In the genomic region with DNA sequence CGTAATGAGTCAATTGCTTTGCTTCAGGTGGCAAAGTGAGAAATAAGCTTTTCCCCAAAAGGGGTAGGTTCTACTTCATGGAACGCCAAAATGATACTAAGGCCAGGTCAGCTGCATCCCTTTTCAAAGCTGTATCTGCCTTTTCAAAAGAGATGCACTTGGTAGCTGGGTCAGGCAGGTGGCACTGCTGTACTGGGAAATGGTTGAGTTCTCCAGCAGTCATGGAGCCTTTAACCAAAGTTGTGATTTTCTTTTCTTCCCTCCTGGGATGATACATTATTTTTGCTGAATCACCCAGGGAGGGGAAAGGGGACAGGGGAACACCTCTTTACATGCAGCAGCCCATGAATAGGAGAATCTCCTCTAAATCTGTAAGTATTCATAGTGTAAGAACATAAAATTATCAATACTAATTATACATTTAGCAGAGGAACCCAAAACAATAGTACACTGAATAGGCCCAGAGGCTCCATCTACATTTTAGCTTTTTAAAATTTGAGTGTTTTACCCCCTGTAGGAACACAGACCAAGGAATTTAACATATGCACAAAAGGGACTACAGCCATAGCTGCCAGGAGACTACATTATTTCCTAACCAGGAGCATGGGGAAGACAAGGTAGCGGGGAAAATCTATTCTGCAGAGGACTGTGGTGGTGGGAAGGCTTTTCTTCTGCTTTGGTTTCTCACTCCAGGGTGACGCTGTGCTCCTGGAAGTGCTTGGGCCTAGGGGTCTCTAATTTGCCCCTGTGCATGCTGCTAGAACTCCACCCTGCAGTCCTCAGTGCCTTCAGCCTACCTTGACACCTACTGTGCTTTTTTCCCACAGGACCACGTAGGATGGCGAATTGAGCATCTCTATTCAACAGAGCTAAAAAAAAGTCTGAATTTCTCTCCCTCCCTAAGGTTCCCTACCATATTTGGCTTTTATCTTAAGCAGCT, we compare ENCODE assay signal across 9 cellular contexts. TPM values are rescaled to one million over a fixed set of nuclear protein-coding genes. Genes with fewer than 3 reads are reported as not detected.
DNase-seq lines count a peak whose midpoint lies in the region; ATAC-seq and TF ChIP-seq lines count a peak whose summit lies in the region.
"Had no signal": no experiment of that assay in that cellular context is flagged by ENCODE, and none has a peak within 500 bp of the region (broad histone marks: within the 10 kb centered on the region; RNA-seq: fewer than 3 reads in every experiment).

No MANE protein-coding gene starts in this region.

- H3K27ac Mint-ChIP-seq in activated naive CD4-positive, alpha-beta T cell treated with anti-CD3 and anti-CD28 coated beads, Interleukin-2, amount 10 ng/mL, durations not matched to agents 7 days and 5 days: no peak overlapping the region
- H3K27ac Mint-ChIP-seq in osteocyte (ENCODE audit: unreplicated experiment): peak overlapping the region; percentile 56
- H3K27ac Mint-ChIP-seq: dendritic cell treated with granulocyte-macrophage colony-stimulating factor and Interleukin-4, amounts not matched to agents 40 ng/mL and 50 ng/mL, for 4 days had no signal

- CTCF ChIA-PET in GM10248 (lab: Yijun Ruan, JAX): interaction anchor here (0.7 to 2.8 kb wide), 23 partner anchors 9 to 683 kb away, joined by 3 to 32 read pairs (median 4); no protein-coding TSS in a partner anchor
- CTCF ChIA-PET in activated naive CD4-positive, alpha-beta T cell treated with anti-CD3 and anti-CD28 coated beads, Interleukin-2, amount 10 ng/mL, durations not matched to agents 7 days and 5 days (lab: Charles Lee): interaction anchor here (0.6 to 3.5 kb wide), 27 partner anchors 9 to 421 kb away, joined by 3 to 71 read pairs (median 4); partner anchors contain the start of genes CBLL1 and SLC26A4

- TF ChIP-seq CTCF in GM10248 (IDR thresholded peaks at IDR 0.05; ENCODE audit: control extremely low read depth, extremely low read depth, low read depth, missing control alignments) (peak; percentile 74), osteocyte (IDR thresholded peaks at IDR 0.05) (peak; percentile 81)

- POLR2A ChIA-PET in GM10248 (lab: Yijun Ruan, JAX): no interaction called here

- H3K4me3 Mint-ChIP-seq in activated naive CD4-positive, alpha-beta T cell treated with anti-CD3 and anti-CD28 coated beads, Interleukin-2, amount 10 ng/mL, durations not matched to agents 7 days and 5 days: no peak overlapping the region
- no peak overlapping the region for H3K4me3 Mint-ChIP-seq in osteocyte (ENCODE audit: unreplicated experiment)
- H3K4me3 Mint-ChIP-seq: dendritic cell treated with granulocyte-macrophage colony-stimulating factor and Interleukin-4, amounts not matched to agents 40 ng/mL and 50 ng/mL, for 4 days had no signal

- H3K9me3 Mint-ChIP-seq in activated naive CD4-positive, alpha-beta T cell treated with anti-CD3 and anti-CD28 coated beads, Interleukin-2, amount 10 ng/mL, durations not matched to agents 7 days and 5 days: no peaks in the 10 kb centered on the region
- no peaks in the 10 kb centered on the region for H3K9me3 Mint-ChIP-seq in osteocyte (ENCODE audit: unreplicated experiment)
- H3K9me3 Mint-ChIP-seq: dendritic cell treated with granulocyte-macrophage colony-stimulating factor and Interleukin-4, amounts not matched to agents 40 ng/mL and 50 ng/mL, for 4 days had no signal

- H3K27me3 Mint-ChIP-seq in activated naive CD4-positive, alpha-beta T cell treated with anti-CD3 and anti-CD28 coated beads, Interleukin-2, amount 10 ng/mL, durations not matched to agents 7 days and 5 days: no peaks in the 10 kb centered on the region
- no peaks in the 10 kb centered on the region for H3K27me3 Mint-ChIP-seq in osteocyte (ENCODE audit: unreplicated experiment)
- H3K27me3 Mint-ChIP-seq: dendritic cell treated with granulocyte-macrophage colony-stimulating factor and Interleukin-4, amounts not matched to agents 40 ng/mL and 50 ng/mL, for 4 days had no signal

- H3K36me3 Mint-ChIP-seq in activated naive CD4-positive, alpha-beta T cell treated with anti-CD3 and anti-CD28 coated beads, Interleukin-2, amount 10 ng/mL, durations not matched to agents 7 days and 5 days: no peaks in the 10 kb centered on the region
- H3K36me3 Mint-ChIP-seq in osteocyte (ENCODE audit: unreplicated experiment): no peaks in the 10 kb centered on the region

- ATAC-seq in HG03520 (IDR thresholded peaks at IDR 0.05; ENCODE audit: unreplicated experiment): no peak

- H3K4me1 Mint-ChIP-seq in activated naive CD4-positive, alpha-beta T cell treated with anti-CD3 and anti-CD28 coated beads, Interleukin-2, amount 10 ng/mL, durations not matched to agents 7 days and 5 days: no peaks in the 10 kb centered on the region
- peaks cover 5% of the 10 kb centered on the region for H3K4me1 Mint-ChIP-seq in osteocyte (ENCODE audit: unreplicated experiment)

- DNase-seq in GM10248 (ENCODE audit: extremely low spot score) (peak; percentile 14), HT1080 (ENCODE audit: low read depth) (peak; percentile 72), RKO (ENCODE audit: low spot score) (peak; percentile 87), glomerular endothelial cell (ENCODE audit: extremely low read depth, low read depth, low spot score) (peak; percentile 25), osteocyte (ENCODE audit: extremely low spot score, unreplicated experiment) (no peak), 8988T (no peak)
- peak; percentile 67 for DNase-seq in activated naive CD4-positive, alpha-beta T cell treated with anti-CD3 and anti-CD28 coated beads, Interleukin-2, amount 10 ng/mL, durations not matched to agents 7 days and 5 days

RNA-seq across cellular contexts. Expression of gene GPR22, which starts 6.4 kb away (rescaled TPM):
- not detected in 2 replicates for total RNA-seq in HT1080 (2014; rRNA removed; shearing (Covaris generic))
- not detected in 2 replicates for polyA plus RNA-seq in HT1080 (2015; cell fraction: cytosol; rRNA removed)
- not detected in 2 replicates for polyA plus RNA-seq in HT1080 (2015; cell fraction: nucleus; rRNA removed)
- not detected in 2 replicates for total RNA-seq in glomerular endothelial cell
- not detected in 2 replicates for total RNA-seq in osteocyte

Comparison
In these comparisons a context has a peak if more than half of its experiments do, and no peak if none do; other contexts are left out.
1. DNase-seq: peak in GM10248 (single experiment), HT1080 (single experiment), RKO (single experiment), activated naive CD4-positive, alpha-beta T cell treated with anti-CD3 and anti-CD28 coated beads, Interleukin-2, amount 10 ng/mL, durations not matched to agents 7 days and 5 days (single experiment) and glomerular endothelial cell (single experiment); none in osteocyte (single experiment) and 8988T (single experiment).